8 cellular contexts compared by ENCODE assay signal in the genomic region with DNA sequence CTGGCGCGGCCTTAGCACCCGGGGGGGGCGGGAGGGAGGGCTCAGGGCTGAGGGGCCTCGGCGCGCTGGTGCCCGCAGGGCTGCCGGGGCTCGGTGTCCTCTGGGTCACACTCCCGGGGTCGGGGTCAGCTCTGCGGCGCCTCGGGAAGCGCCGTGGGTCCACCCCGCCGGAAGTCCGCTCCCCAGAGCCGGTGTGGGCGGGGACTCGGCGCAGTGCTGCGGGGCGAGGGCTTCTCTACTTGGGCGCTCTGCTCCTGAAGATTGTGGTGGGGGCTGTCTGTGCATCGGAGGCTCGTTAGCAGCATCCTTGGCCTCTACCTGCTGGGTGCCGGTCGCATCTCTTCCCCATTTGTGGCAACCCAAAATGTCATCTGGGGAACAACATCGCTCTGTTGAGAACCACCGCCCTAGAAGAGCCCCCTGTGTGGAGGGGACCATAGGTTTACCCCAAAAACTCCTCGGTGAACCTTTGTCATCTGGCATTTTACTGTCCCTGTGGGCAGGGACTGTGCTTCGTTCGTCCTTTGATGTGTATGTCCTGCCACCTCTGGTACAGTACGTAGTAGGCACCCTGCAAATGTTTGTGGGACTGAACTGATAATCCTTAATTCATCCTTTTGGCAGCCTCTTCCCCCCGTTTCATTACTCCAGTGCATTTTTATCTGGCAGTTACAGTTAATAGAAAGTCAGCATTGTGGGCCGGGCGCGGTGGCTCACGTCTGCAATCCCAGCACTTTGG.
A peak's percentile ranks its signal among the peaks of the same experiment; 100 is the strongest.
DNase-seq lines count a peak whose midpoint lies in the region; ATAC-seq and TF ChIP-seq lines count a peak whose summit lies in the region.

No MANE protein-coding gene starts in this region.

- H3K36me3 ChIP-seq in brain microvascular endothelial cell (replicated peaks) = no peaks in the 10 kb centered on the region

- no peak for TF ChIP-seq CTCF in brain microvascular endothelial cell (IDR thresholded peaks at IDR 0.05; ENCODE audit: low read depth, low read length, missing control alignments)

- peak overlapping the region; percentile 94 for H3K27ac ChIP-seq in brain microvascular endothelial cell

- no peaks in the 10 kb centered on the region for H3K27me3 ChIP-seq in brain microvascular endothelial cell (replicated peaks)

- ATAC-seq in GM19468 (IDR thresholded peaks at IDR 0.05; ENCODE audit: extremely low read depth, unreplicated experiment) = peak; percentile 38

- H3K4me3 ChIP-seq in brain microvascular endothelial cell (ENCODE audit: low read depth, low read length) = peak overlapping the region; percentile 90

- in situ Hi-C loops in brain microvascular endothelial cell (cut with HindIII; ENCODE audit: low pct_ligation_motif_present, low sequenced_read_pairs) = no loop called here

- peak; percentile 29 for DNase-seq in DMS53 treated with DMSO at 0.1 percent for 48 hours (lab: John Stamatoyannopoulos, UW; ENCODE audit: unreplicated experiment)
- peak; percentile 42 for DNase-seq in HK-2 (ENCODE audit: unreplicated experiment)
- DNase-seq in T-helper 2 cell = peak in 4 of 5 experiments; percentile 32 to 67 (median 39)
- DNase-seq in brain microvascular endothelial cell = peak; percentile 18
- DNase-seq in islet precursor cell = peak; percentile 77
- DNase-seq in stimulated activated CD4-positive, alpha-beta T cell treated with anti-CD3 and anti-CD28 coated beads, Interleukin-1b, Interleukin-23, amount 100 ng/mL, for 24 hours (ENCODE audit: low read depth in 4 of 4, low spot score in 1 of 4) = peak; percentile 19 to 39 (median 28)
- DNase-seq in DMS153 (lab: John Stamatoyannopoulos, UW) = no peak
